1 cellular context compared by ENCODE assay signal in the genomic region with DNA sequence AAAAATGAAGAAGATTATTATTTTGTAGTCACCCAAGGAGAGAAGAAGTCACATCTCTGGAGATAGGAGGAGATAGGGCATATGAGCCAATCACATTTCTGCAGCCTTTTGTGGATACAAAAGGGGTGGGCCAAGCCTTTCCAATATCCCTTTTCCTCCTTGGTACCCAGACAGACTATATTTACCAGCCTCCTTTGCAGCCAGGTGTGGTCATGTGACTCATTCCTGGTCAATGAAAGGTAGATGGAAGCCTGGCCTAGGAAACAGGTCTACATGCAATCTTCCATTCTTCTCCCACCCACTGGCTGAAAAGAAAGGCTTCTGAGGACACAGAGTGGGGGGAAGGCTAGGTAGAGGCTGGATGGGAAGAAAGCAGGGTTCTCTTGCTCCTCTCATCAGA.
TF ChIP-seq lines count a peak whose summit lies in the region.

No MANE protein-coding gene starts in this region.

TF ChIP-seq in GM23338, 12 proteins besides CTCF, POLR2A, EP300 and RAD21 (continued from another document):
- no peak for TF ChIP-seq REST (IDR thresholded peaks at IDR 0.05; ENCODE audit: unreplicated experiment)
- TF ChIP-seq, protein P1, sequence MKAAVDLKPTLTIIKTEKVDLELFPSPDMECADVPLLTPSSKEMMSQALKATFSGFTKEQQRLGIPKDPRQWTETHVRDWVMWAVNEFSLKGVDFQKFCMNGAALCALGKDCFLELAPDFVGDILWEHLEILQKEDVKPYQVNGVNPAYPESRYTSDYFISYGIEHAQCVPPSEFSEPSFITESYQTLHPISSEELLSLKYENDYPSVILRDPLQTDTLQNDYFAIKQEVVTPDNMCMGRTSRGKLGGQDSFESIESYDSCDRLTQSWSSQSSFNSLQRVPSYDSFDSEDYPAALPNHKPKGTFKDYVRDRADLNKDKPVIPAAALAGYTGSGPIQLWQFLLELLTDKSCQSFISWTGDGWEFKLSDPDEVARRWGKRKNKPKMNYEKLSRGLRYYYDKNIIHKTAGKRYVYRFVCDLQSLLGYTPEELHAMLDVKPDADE (IDR thresholded peaks at IDR 0.05), result no peak
- no peak for TF ChIP-seq ZNF462 (CRISPR knock-in tag; IDR thresholded peaks at IDR 0.05)
- TF ChIP-seq CREB1 (CRISPR knock-in tag; IDR thresholded peaks at IDR 0.05; ENCODE audit: low read depth), result no peak
- no peak for TF ChIP-seq ZNF331 (CRISPR knock-in tag; IDR thresholded peaks at IDR 0.05; ENCODE audit: low read depth)
- TF ChIP-seq STAT1 (IDR thresholded peaks at IDR 0.05; ENCODE audit: unreplicated experiment), result no peak
- TF ChIP-seq ZNF114 (CRISPR knock-in tag; IDR thresholded peaks at IDR 0.05), result no peak
